ENCODE assay signal across 21 cellular contexts in the genomic region with DNA sequence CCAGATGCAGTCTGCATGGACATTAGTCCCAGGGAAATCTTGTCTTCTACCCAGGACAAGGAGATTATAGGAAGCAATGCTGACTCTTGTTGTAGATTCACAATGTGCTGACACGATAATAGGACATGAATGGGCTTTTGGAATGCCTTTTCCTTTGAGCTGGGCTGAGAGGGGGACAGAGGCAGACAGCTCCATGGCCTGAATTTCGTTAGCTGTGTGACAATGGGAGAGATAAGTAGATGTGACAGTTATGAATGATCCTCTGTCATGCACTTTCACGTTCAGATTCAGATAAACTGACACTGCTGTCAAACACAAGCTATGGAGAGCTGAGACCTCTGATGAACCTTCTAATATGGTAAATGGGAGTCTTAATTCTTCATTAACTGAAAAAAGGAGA.
"Had no signal": no experiment of that assay in that cellular context is flagged by ENCODE, and none has a peak within 500 bp of the region (broad histone marks: within the 10 kb centered on the region; RNA-seq: fewer than 3 reads in every experiment).

No MANE protein-coding gene starts in this region.

- H3K4me1 ChIP-seq: esophagus muscularis mucosa, upper lobe of left lung had no signal

- H3K36me3 ChIP-seq: esophagus muscularis mucosa, upper lobe of left lung had no signal

- H3K9me3 ChIP-seq: esophagus muscularis mucosa, upper lobe of left lung had no signal

- H3K4me1 Mint-ChIP-seq: activated T-helper 17 cell treated with anti-CD3 and anti-CD28 coated beads, Interleukin-2, amount 50 U/mL, for 72 hours; T-cell had no signal

- H3K9me3 Mint-ChIP-seq: brain; effector memory CD8-positive, alpha-beta T cell; natural killer cell treated with Interleukin-12 subunit alpha and Interleukin-12 subunit beta and Interleukin-15 and Interleukin-18, amount 100 ng/mL, for 72 hours; T-helper 2 cell treated with Interferon-gamma antibody and Interleukin-4, amounts not matched to agents 5 μg/mL and 100 μg/mL, for 36 hours had no signal

- H3K27me3 ChIP-seq: esophagus muscularis mucosa, upper lobe of left lung had no signal

- H3K27ac ChIP-seq: esophagus muscularis mucosa, upper lobe of left lung, VCaP had no signal

- H3K4me3 Mint-ChIP-seq: activated CD8-positive, alpha-beta T cell treated with anti-CD3 and anti-CD28 coated beads, Interleukin-2, amount 10 ng/mL, durations not matched to agents 7 days and 5 days; activated T-helper 17 cell treated with anti-CD3 and anti-CD28 coated beads, Interleukin-2, amount 50 U/mL, for 72 hours; effector memory CD8-positive, alpha-beta T cell; natural killer cell treated with Interleukin-12 subunit alpha and Interleukin-12 subunit beta and Interleukin-15 and Interleukin-18, amount 100 ng/mL, for 72 hours; T-cell; T-helper 2 cell treated with Interferon-gamma antibody and Interleukin-4, amounts not matched to agents 5 μg/mL and 100 μg/mL, for 36 hours had no signal

- ATAC-seq: activated CD8-positive, alpha-beta T cell treated with anti-CD3 and anti-CD28 coated beads, Interleukin-2, amount 10 ng/mL, durations not matched to agents 7 days and 5 days; activated naive CD4-positive, alpha-beta T cell treated with anti-CD3 and anti-CD28 coated beads, Interleukin-2, amount 50 U/mL, for 72 hours; activated T-helper 17 cell treated with anti-CD3 and anti-CD28 coated beads, Interleukin-2, amount 50 U/mL, for 72 hours; effector memory CD8-positive, alpha-beta T cell; natural killer cell treated with Interleukin-12 subunit alpha and Interleukin-12 subunit beta and Interleukin-15 and Interleukin-18, amount 100 ng/mL, for 72 hours; T-cell had no signal

- FAIRE-seq: frontal cortex had no signal

- DNase-seq: activated CD4-positive, alpha-beta T cell treated with anti-CD3 and anti-CD28 coated beads, Interleukin-2, amount 50 U/mL, for 1 hour; activated CD4-positive, CD25-positive, alpha-beta regulatory T cell treated with anti-CD3 and anti-CD28 coated beads, Interleukin-2, amount 50 U/mL, for 72 hours; activated CD8-positive, alpha-beta T cell treated with anti-CD3 and anti-CD28 coated beads, Interleukin-2, amount 10 ng/mL, durations not matched to agents 7 days and 5 days; aorta; dermis blood vessel endothelial cell; effector memory CD8-positive, alpha-beta T cell; glutamatergic neuron; hippocampal formation; posterior cingulate gyrus; stimulated activated CD4-positive, alpha-beta T cell treated with anti-CD3 and anti-CD28 coated beads, Interleukin-4, amount 100 ng/mL, for 1 hour; stimulated activated naive CD4-positive, alpha-beta T cell treated with Interleukin-2 at 50 U/mL for 16 hours; T-cell; upper lobe of left lung had no signal

- H3K27me3 Mint-ChIP-seq: activated T-helper 17 cell treated with anti-CD3 and anti-CD28 coated beads, Interleukin-2, amount 50 U/mL, for 72 hours; brain; T-cell had no signal

- H3K36me3 Mint-ChIP-seq: activated naive CD4-positive, alpha-beta T cell treated with anti-CD3 and anti-CD28 coated beads, Interleukin-2, amount 50 U/mL, for 72 hours; brain; natural killer cell treated with Interleukin-12 subunit alpha and Interleukin-12 subunit beta and Interleukin-15 and Interleukin-18, amount 100 ng/mL, for 72 hours; T-cell had no signal

- H3K27ac Mint-ChIP-seq: activated CD8-positive, alpha-beta T cell treated with anti-CD3 and anti-CD28 coated beads, Interleukin-2, amount 10 ng/mL, durations not matched to agents 7 days and 5 days; activated naive CD4-positive, alpha-beta T cell treated with anti-CD3 and anti-CD28 coated beads, Interleukin-2, amount 50 U/mL, for 72 hours; activated T-helper 17 cell treated with anti-CD3 and anti-CD28 coated beads, Interleukin-2, amount 50 U/mL, for 72 hours; effector memory CD8-positive, alpha-beta T cell; natural killer cell treated with Interleukin-12 subunit alpha and Interleukin-12 subunit beta and Interleukin-15 and Interleukin-18, amount 100 ng/mL, for 72 hours; T-cell; T-helper 2 cell treated with Interferon-gamma antibody and Interleukin-4, amounts not matched to agents 5 μg/mL and 100 μg/mL, for 36 hours had no signal

- H3K4me3 ChIP-seq: esophagus muscularis mucosa, upper lobe of left lung had no signal
